ENCODE assay signal across 2 cellular contexts in the genomic region with DNA sequence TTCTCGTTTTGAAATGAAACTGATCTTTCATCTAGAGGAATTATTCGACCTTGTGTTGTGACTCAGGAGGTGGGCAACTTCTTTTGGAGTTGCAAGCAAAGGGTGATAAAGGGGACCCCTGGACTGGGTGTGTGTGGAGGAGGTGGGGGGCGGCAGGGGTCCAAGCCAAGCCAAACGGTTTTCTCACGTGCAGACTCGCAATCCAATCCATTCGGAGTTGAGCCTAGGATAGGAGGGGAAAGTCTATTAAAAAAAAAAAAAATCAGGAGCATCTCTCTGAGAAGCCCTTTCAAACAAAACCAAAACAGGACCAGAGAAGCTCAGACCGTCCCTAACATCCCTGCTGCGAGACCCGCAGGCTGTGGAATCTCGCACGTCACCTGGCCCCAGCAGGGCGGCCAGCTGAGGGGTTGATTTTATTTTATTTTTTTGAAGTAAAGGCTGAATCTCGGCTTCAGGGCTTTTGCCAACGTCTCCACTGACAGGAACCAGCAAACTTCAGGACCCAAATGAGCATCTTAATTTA.
TF ChIP-seq lines count a peak whose summit lies in the region.

No MANE protein-coding gene starts in this region.

TF ChIP-seq in HEK293, 187 proteins besides CTCF, POLR2A, EP300 and RAD21 (continued from another document):
- TF ChIP-seq ZIC2 (tag by site-specific recombination; IDR thresholded peaks at IDR 0.05) (peak; percentile 47; the same call in 1 of the 2 replicates), FEZF1 (tag by site-specific recombination; IDR thresholded peaks at IDR 0.05) (peak; percentile 71), ZBTB48 (tag by site-specific recombination; IDR thresholded peaks at IDR 0.05) (peak; percentile 76), ZNF513 (tag by site-specific recombination; IDR thresholded peaks at IDR 0.05) (no peak), ZNF548 (tag by site-specific recombination; IDR thresholded peaks at IDR 0.05) (no peak), ZNF600 (tag by site-specific recombination; IDR thresholded peaks at IDR 0.05) (peak; percentile 56)

TF ChIP-seq in SK-N-SH, 30 proteins besides CTCF, POLR2A, EP300 and RAD21 (continued from another document):
- TF ChIP-seq USF2 (IDR thresholded peaks at IDR 0.05; ENCODE audit: borderline replicate concordance, low read depth, low read length) (no peak), MXI1 (IDR thresholded peaks at IDR 0.05; ENCODE audit: low read depth, low read length) (no peak), JUND (IDR thresholded peaks at IDR 0.05) (no peak), CHD2 (IDR thresholded peaks at IDR 0.05; ENCODE audit: low read length, partially characterized antibody) (no peak), POLR2AphosphoS5 (IDR thresholded peaks at IDR 0.05; ENCODE audit: low read depth, low read length) (no peak), FOXJ3 (CRISPR knock-in tag; IDR thresholded peaks at IDR 0.05) (no peak), ELF1 (IDR thresholded peaks at IDR 0.05) (no peak)
- TF ChIP-seq, protein P1, sequence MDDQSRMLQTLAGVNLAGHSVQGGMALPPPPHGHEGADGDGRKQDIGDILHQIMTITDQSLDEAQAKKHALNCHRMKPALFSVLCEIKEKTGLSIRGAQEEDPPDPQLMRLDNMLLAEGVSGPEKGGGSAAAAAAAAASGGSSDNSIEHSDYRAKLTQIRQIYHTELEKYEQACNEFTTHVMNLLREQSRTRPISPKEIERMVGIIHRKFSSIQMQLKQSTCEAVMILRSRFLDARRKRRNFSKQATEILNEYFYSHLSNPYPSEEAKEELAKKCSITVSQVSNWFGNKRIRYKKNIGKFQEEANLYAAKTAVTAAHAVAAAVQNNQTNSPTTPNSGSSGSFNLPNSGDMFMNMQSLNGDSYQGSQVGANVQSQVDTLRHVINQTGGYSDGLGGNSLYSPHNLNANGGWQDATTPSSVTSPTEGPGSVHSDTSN (IDR thresholded peaks at IDR 0.05) = no peak
- TF ChIP-seq, protein P2, sequence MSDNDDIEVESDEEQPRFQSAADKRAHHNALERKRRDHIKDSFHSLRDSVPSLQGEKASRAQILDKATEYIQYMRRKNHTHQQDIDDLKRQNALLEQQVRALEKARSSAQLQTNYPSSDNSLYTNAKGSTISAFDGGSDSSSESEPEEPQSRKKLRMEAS (IDR thresholded peaks at IDR 0.05; ENCODE audit: low read depth) = no peak
- TF ChIP-seq, protein P3, sequence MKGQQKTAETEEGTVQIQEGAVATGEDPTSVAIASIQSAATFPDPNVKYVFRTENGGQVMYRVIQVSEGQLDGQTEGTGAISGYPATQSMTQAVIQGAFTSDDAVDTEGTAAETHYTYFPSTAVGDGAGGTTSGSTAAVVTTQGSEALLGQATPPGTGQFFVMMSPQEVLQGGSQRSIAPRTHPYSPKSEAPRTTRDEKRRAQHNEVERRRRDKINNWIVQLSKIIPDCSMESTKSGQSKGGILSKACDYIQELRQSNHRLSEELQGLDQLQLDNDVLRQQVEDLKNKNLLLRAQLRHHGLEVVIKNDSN (IDR thresholded peaks at IDR 0.05; ENCODE audit: borderline replicate concordance, low read depth) = no peak
- TF ChIP-seq, protein P4, sequence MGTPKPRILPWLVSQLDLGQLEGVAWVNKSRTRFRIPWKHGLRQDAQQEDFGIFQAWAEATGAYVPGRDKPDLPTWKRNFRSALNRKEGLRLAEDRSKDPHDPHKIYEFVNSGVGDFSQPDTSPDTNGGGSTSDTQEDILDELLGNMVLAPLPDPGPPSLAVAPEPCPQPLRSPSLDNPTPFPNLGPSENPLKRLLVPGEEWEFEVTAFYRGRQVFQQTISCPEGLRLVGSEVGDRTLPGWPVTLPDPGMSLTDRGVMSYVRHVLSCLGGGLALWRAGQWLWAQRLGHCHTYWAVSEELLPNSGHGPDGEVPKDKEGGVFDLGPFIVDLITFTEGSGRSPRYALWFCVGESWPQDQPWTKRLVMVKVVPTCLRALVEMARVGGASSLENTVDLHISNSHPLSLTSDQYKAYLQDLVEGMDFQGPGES (IDR thresholded peaks at IDR 0.05; ENCODE audit: low read depth, low read length) = no peak
